12 cellular contexts compared by ENCODE assay signal in genomic region chr13:110006304-110006703, GRCh38.
DNase-seq lines count a peak whose midpoint lies in the region; TF ChIP-seq lines count a peak whose summit lies in the region.
"Had no signal": no experiment of that assay in that cellular context is flagged by ENCODE, and none has a peak within 500 bp of the region (broad histone marks: within the 10 kb centered on the region; RNA-seq: fewer than 3 reads in every experiment).

No MANE protein-coding gene starts in this region.

- H3K27ac Mint-ChIP-seq in endothelial cell (ENCODE audit: unreplicated experiment) = no peak overlapping the region

- no peaks in the 10 kb centered on the region for H3K9me3 Mint-ChIP-seq in endothelial cell (ENCODE audit: unreplicated experiment)

- no peak overlapping the region for H3K4me3 Mint-ChIP-seq in endothelial cell (ENCODE audit: unreplicated experiment)

- H3K4me1 Mint-ChIP-seq in endothelial cell (ENCODE audit: unreplicated experiment) = peaks cover 5% of the 10 kb centered on the region

- DNase-seq in ELR (ENCODE audit: low read depth) (peak; percentile 81), MV-4-11 (lab: John Stamatoyannopoulos, UW) (peak; percentile 26), astrocyte of the hippocampus (ENCODE audit: low read depth, low spot score) (peak; percentile 74), myocyte (ENCODE audit: low read depth) (peak; percentile 88), C1 segment of cervical spinal cord (lab: John Stamatoyannopoulos, UW) (no peak), endothelial cell (ENCODE audit: low spot score) (no peak), HuH-7 (ENCODE audit: low spot score) (no peak), DMS79 treated with DMSO at 0.1 percent for 48 hours (lab: John Stamatoyannopoulos, UW) (no peak)
- DNase-seq: activated CD8-positive, alpha-beta memory T cell treated with anti-CD3 and anti-CD28 coated beads, Interleukin-2, amount 50 U/mL, for 4 hours; effector memory CD4-positive, alpha-beta T cell; mesendoderm; stimulated activated CD4-positive, alpha-beta T cell treated with anti-CD3 and anti-CD28 coated beads, Interleukin-4, amount 100 ng/mL, for 24 hours had no signal

- peaks cover 3% of the 10 kb centered on the region for H3K27me3 Mint-ChIP-seq in endothelial cell (ENCODE audit: unreplicated experiment)

- TF ChIP-seq CTCF in endothelial cell (IDR thresholded peaks at IDR 0.05; ENCODE audit: unreplicated experiment) = no peak

- H3K36me3 Mint-ChIP-seq in endothelial cell (ENCODE audit: low read depth, unreplicated experiment) = no peaks in the 10 kb centered on the region

Comparison
In these comparisons a context has a peak if more than half of its experiments do, and no peak if none do; other contexts are left out.
1. DNase-seq: peak in ELR (single experiment), MV-4-11 (single experiment), astrocyte of the hippocampus (single experiment) and myocyte (single experiment); none in C1 segment of cervical spinal cord (0 of 14), endothelial cell (single experiment), HuH-7 (single experiment) and DMS79 treated with DMSO at 0.1 percent for 48 hours (single experiment).